In genomic region chr22:48589901-48590300, GRCh38 we compare ENCODE assay signal across 23 cellular contexts.
DNase-seq lines count a peak whose midpoint lies in the region; ATAC-seq, FAIRE-seq and TF ChIP-seq lines count a peak whose summit lies in the region.
"Had no signal": no experiment of that assay in that cellular context is flagged by ENCODE, and none has a peak within 500 bp of the region (broad histone marks: within the 10 kb centered on the region; RNA-seq: fewer than 3 reads in every experiment).

No MANE protein-coding gene starts in this region.

- H3K14ac ChIP-seq in neuronal stem cell (ENCODE audit: low read length): no peak overlapping the region

- no peaks in the 10 kb centered on the region for H3K4me1 ChIP-seq in left ventricle myocardium inferior
- peaks cover 59% of the 10 kb centered on the region for H3K4me1 ChIP-seq in Karpas-422 (ENCODE audit: low read length)
- no peaks in the 10 kb centered on the region for H3K4me1 ChIP-seq in kidney (ENCODE audit: control insufficient read depth in 1 of 2, insufficient read depth in 1 of 2, low read depth in 1 of 2, low read length in 2 of 2)
- H3K4me1 ChIP-seq in neuronal stem cell (ENCODE audit: control insufficient read depth in 2 of 2, insufficient read depth in 1 of 2, low read depth in 1 of 2, low read length in 2 of 2): peaks cover 0 to 6% of the 10 kb centered on the region in 2 donors

- no peak overlapping the region for H2BK120ac ChIP-seq in neuronal stem cell (ENCODE audit: low read depth, low read length)

- H3K23ac ChIP-seq in neuronal stem cell (ENCODE audit: low read depth, low read length, poor library complexity): peak overlapping the region; percentile 74

- H3K4ac ChIP-seq in neuronal stem cell (ENCODE audit: low read length): no peak overlapping the region

- H3K9me3 Mint-ChIP-seq in stimulated activated naive CD8-positive, alpha-beta T cell treated with anti-CD3 and anti-CD28 coated beads, Interleukin-15, amount 100 ng/mL, for 72 hours: no peaks in the 10 kb centered on the region
- H3K9me3 Mint-ChIP-seq: CD4-positive, alpha-beta memory T cell; GM23338; H9 had no signal

- peaks cover 36% of the 10 kb centered on the region for H3K79me1 ChIP-seq in neuronal stem cell (ENCODE audit: low read depth, low read length)

- H3K27me3 ChIP-seq in left ventricle myocardium inferior (ENCODE audit: low read depth) (peaks cover 94% of the 10 kb centered on the region), Karpas-422 (ENCODE audit: low read length) (no peaks in the 10 kb centered on the region), neuronal stem cell (ENCODE audit: control insufficient read depth in 3 of 3, insufficient read depth in 3 of 3, low read depth in 1 of 3, low read length in 3 of 3) (no peaks in the 10 kb centered on the region)

- no peaks in the 10 kb centered on the region for H3K9me2 ChIP-seq in Karpas-422 (replicated peaks; ENCODE audit: insufficient read depth, low read length)

- H3K36me3 ChIP-seq in left ventricle myocardium inferior (no peaks in the 10 kb centered on the region), Karpas-422 (ENCODE audit: insufficient read depth, low read length) (no peaks in the 10 kb centered on the region), kidney (ENCODE audit: control insufficient read depth in 1 of 2, insufficient read depth in 2 of 2, low read length in 2 of 2) (no peaks in the 10 kb centered on the region), neuronal stem cell (replicated peaks in 1 of 2; ENCODE audit: control insufficient read depth in 2 of 2, insufficient read depth in 2 of 2, low read length in 2 of 2) (peaks cover 0 to 11% of the 10 kb centered on the region in 2 donors)

- no peak for ATAC-seq in Right ventricle myocardium inferior
- ATAC-seq in stimulated activated naive CD8-positive, alpha-beta T cell treated with anti-CD3 and anti-CD28 coated beads, Interleukin-15, amount 100 ng/mL, for 72 hours: no peak
- ATAC-seq: GM23338, HCT116 had no signal

- FAIRE-seq in kidney (lab: Jason Lieb, UNC): no peak
- FAIRE-seq: A204.1, GM12891, GM18507 had no signal

- H3K9ac ChIP-seq in Karpas-422 (ENCODE audit: low read length) (no peak overlapping the region), kidney (ENCODE audit: low read length in 2 of 2) (no peak overlapping the region), neuronal stem cell (ENCODE audit: low read depth, low read length, poor library complexity) (no peak overlapping the region)

- H4K8ac ChIP-seq in neuronal stem cell (ENCODE audit: low read depth, low read length): no peak overlapping the region

- peak; percentile 13 for DNase-seq in Right ventricle myocardium inferior (ENCODE audit: missing footprints)
- no peak for DNase-seq in left ventricle myocardium inferior
- DNase-seq in Karpas-422: no peak
- DNase-seq in kidney: peak; percentile 63
- DNase-seq in neuronal stem cell (ENCODE audit: low spot score): no peak
- DNase-seq in stimulated activated naive CD8-positive, alpha-beta T cell treated with anti-CD3 and anti-CD28 coated beads, Interleukin-15, amount 100 ng/mL, for 72 hours: no peak
- DNase-seq in stimulated activated naive CD4-positive, alpha-beta T cell treated with Interleukin-2 at 50 U/mL for 16 hours (lab: John Stamatoyannopoulos, UW): no peak
- no peak for DNase-seq in HPDE6-E6E7 (ENCODE audit: extremely low spot score)
- DNase-seq: C1 segment of cervical spinal cord; Calu3; CD4-positive, alpha-beta memory T cell; COR-L47; DMS53; DMS79 treated with DMSO at 0.1 percent for 48 hours; GF-D8; H9 had no signal

- H2AFZ ChIP-seq in Karpas-422 (ENCODE audit: low read length) (no peak overlapping the region), neuronal stem cell (ENCODE audit: low read length) (no peak overlapping the region)
- H2AFZ ChIP-seq: GM23338 had no signal

- H3K4me3 Mint-ChIP-seq in stimulated activated naive CD8-positive, alpha-beta T cell treated with anti-CD3 and anti-CD28 coated beads, Interleukin-15, amount 100 ng/mL, for 72 hours: no peak overlapping the region
- H3K4me3 Mint-ChIP-seq: B cell; CD4-positive, alpha-beta memory T cell; GM23338; H9 had no signal

- H3K79me2 ChIP-seq in Karpas-422 (ENCODE audit: low read length): no peaks in the 10 kb centered on the region

- no peak overlapping the region for H3K4me2 ChIP-seq in Karpas-422 (ENCODE audit: low read depth, low read length, poor library complexity, severe bottlenecking)
- no peak overlapping the region for H3K4me2 ChIP-seq in neuronal stem cell (ENCODE audit: insufficient read depth, low read length, poor library complexity, severe bottlenecking)
- H3K4me2 ChIP-seq: GM23338 had no signal

- no peak for TF ChIP-seq CTCF in left ventricle myocardium inferior (IDR thresholded peaks at IDR 0.05; ENCODE audit: borderline replicate concordance)
- no peak for TF ChIP-seq CTCF in kidney (IDR thresholded peaks at IDR 0.05; ENCODE audit: borderline replicate concordance, extremely low read depth, insufficient read depth)

- no peak overlapping the region for H4K91ac ChIP-seq in neuronal stem cell (ENCODE audit: low read depth, low read length, poor library complexity)

- WGBS in neuronal stem cell (ENCODE audit: extremely low coverage in 2 of 2, insufficient read length in 2 of 2, insufficient replicate concordance in 1 of 2), 2 donors: no CpG with 5 or more reads among the region's 19 CpGs

- no peaks in the 10 kb centered on the region for H3K27me3 Mint-ChIP-seq in stimulated activated naive CD8-positive, alpha-beta T cell treated with anti-CD3 and anti-CD28 coated beads, Interleukin-15, amount 100 ng/mL, for 72 hours
- H3K27me3 Mint-ChIP-seq: B cell had no signal

- H3K18ac ChIP-seq in neuronal stem cell (ENCODE audit: low read length): no peak overlapping the region

- no peak overlapping the region for H2AK5ac ChIP-seq in neuronal stem cell (ENCODE audit: low read depth, low read length)

- H3K4me3 ChIP-seq in left ventricle myocardium inferior: no peak overlapping the region
- no peak overlapping the region for H3K4me3 ChIP-seq in Karpas-422 (ENCODE audit: low read length)
- no peak overlapping the region for H3K4me3 ChIP-seq in kidney (ENCODE audit: low read length in 2 of 2)
- no peak overlapping the region for H3K4me3 ChIP-seq in neuronal stem cell (ENCODE audit: low read length in 2 of 2)
- H3K4me3 ChIP-seq: GM23338 had no signal

- intact Hi-C loops in Right ventricle myocardium inferior (cut with DNase I): loop anchor here (2.0 kb wide), 1 partner anchor 57 kb away; no protein-coding TSS in a partner anchor
- intact Hi-C loops in left ventricle myocardium inferior (cut with micrococcal nuclease): no loop called here
- intact Hi-C loops in kidney (cut with DNase I): no loop called here

- no peak overlapping the region for H2BK15ac ChIP-seq in neuronal stem cell (ENCODE audit: low read length)

- no peak overlapping the region for H3K27ac Mint-ChIP-seq in stimulated activated naive CD8-positive, alpha-beta T cell treated with anti-CD3 and anti-CD28 coated beads, Interleukin-15, amount 100 ng/mL, for 72 hours
- H3K27ac Mint-ChIP-seq: B cell; CD4-positive, alpha-beta memory T cell; GM23338 had no signal

- H3K27ac ChIP-seq in left ventricle myocardium inferior (replicated peaks) (no peak overlapping the region), Karpas-422 (ENCODE audit: low read length) (peak overlapping the region; percentile 90), kidney (ENCODE audit: low read depth in 2 of 2, low read length in 2 of 2) (no peak overlapping the region), neuronal stem cell (replicated peaks; ENCODE audit: low read length) (no peak overlapping the region)
- H3K27ac ChIP-seq: 22Rv1 had no signal

- H3K9me3 ChIP-seq in left ventricle myocardium inferior (replicated peaks) (no peaks in the 10 kb centered on the region), Karpas-422 (ENCODE audit: low read length) (no peaks in the 10 kb centered on the region), kidney (ENCODE audit: control insufficient read depth in 1 of 2, low read length in 2 of 2) (peaks cover 0 to 3% of the 10 kb centered on the region in 2 donors), neuronal stem cell (replicated peaks in 1 of 2; ENCODE audit: control insufficient read depth in 2 of 2, insufficient read depth in 1 of 2, low read depth in 1 of 2, low read length in 2 of 2) (peaks cover 0 to 1% of the 10 kb centered on the region in 2 donors)

- H2BK12ac ChIP-seq in neuronal stem cell (ENCODE audit: low read length): no peak overlapping the region

- H2BK5ac ChIP-seq in neuronal stem cell (ENCODE audit: low read length): no peak overlapping the region

- H4K20me1 ChIP-seq in Karpas-422 (ENCODE audit: insufficient read depth, low read depth, low read length): no peaks in the 10 kb centered on the region

- no peaks in the 10 kb centered on the region for H3K4me1 Mint-ChIP-seq in stimulated activated naive CD8-positive, alpha-beta T cell treated with anti-CD3 and anti-CD28 coated beads, Interleukin-15, amount 100 ng/mL, for 72 hours
- H3K4me1 Mint-ChIP-seq: B cell; CD4-positive, alpha-beta memory T cell; H9 had no signal

Comparison
In these comparisons a context has a peak if more than half of its experiments do, and no peak if none do; other contexts are left out.
1. DNase-seq: peak in Right ventricle myocardium inferior (single experiment) and kidney (single experiment); none in left ventricle myocardium inferior (single experiment), Karpas-422 (single experiment), neuronal stem cell (single experiment), stimulated activated naive CD8-positive, alpha-beta T cell treated with anti-CD3 and anti-CD28 coated beads, Interleukin-15, amount 100 ng/mL, for 72 hours (0 of 2), stimulated activated naive CD4-positive, alpha-beta T cell treated with Interleukin-2 at 50 U/mL for 16 hours (single experiment) and HPDE6-E6E7 (single experiment).